ENCODE assay signal across 10 cellular contexts in genomic region chr1:29688477-29689365, GRCh38.
DNase-seq lines count a peak whose midpoint lies in the region; ATAC-seq and TF ChIP-seq lines count a peak whose summit lies in the region.
"Had no signal": no experiment of that assay in that cellular context is flagged by ENCODE, and none has a peak within 500 bp of the region (broad histone marks: within the 10 kb centered on the region; RNA-seq: fewer than 3 reads in every experiment).

No MANE protein-coding gene starts in this region.

- no peaks in the 10 kb centered on the region for H3K79me2 ChIP-seq in SK-N-SH (ENCODE audit: insufficient read depth)

- intact Hi-C loops in IMR-90 (cut with micrococcal nuclease): no loop called here

- H3K14ac ChIP-seq in IMR-90 (replicated peaks; ENCODE audit: low read depth, low read length): peak overlapping the region; percentile 30

- peak overlapping the region; percentile 53 to 93 for H3K27ac ChIP-seq in SK-N-SH (ENCODE audit: low read depth in 2 of 2, low read length in 1 of 2)
- H3K27ac ChIP-seq in IMR-90 (ENCODE audit: insufficient read depth, low read length): peak overlapping the region; percentile 22
- H3K27ac ChIP-seq: 22Rv1 had no signal

- H3K27me3 ChIP-seq in SK-N-SH (ENCODE audit: insufficient read depth) (no peaks in the 10 kb centered on the region), IMR-90 (ENCODE audit: control insufficient read depth, insufficient read depth, low read length) (no peaks in the 10 kb centered on the region)

- POLR2A ChIA-PET in SK-N-SH (lab: Yijun Ruan, JAX): interaction anchor here (0.6 to 1.4 kb wide), 4 partner anchors 15 to 458 kb away, joined by 3 to 4 read pairs (median 3); partner anchors contain the start of gene MECR
- POLR2A ChIA-PET in IMR-90 (lab: Charles Lee; ENCODE audit: unreplicated experiment): no interaction called here

- H3K4ac ChIP-seq in IMR-90 (ENCODE audit: low read depth, low read length): peak overlapping the region; percentile 93

- peaks cover 9% of the 10 kb centered on the region for H3F3A ChIP-seq in SK-N-SH (replicated peaks; ENCODE audit: insufficient read depth)

- dilution Hi-C loops in IMR-90 (cut with HindIII; ENCODE audit: low sequenced_read_pairs, unreplicated experiment): no loop called here

- H2BK5ac ChIP-seq in IMR-90 (ENCODE audit: low read depth, low read length, poor library complexity, severe bottlenecking): peak overlapping the region; percentile 46

- no peak for TF ChIP-seq RAD21 in SK-N-SH (IDR thresholded peaks at IDR 0.05; ENCODE audit: low read length)
- TF ChIP-seq RAD21 in IMR-90 (IDR thresholded peaks at IDR 0.05; ENCODE audit: low read length): no peak

- WGBS in SK-N-SH (ENCODE audit: low lambda C conversion rate): 57% methylated on average over 14 of the region's 14 CpGs
- 100% methylated on average over 1 of the region's 14 CpGs; no CpG with 5 or more reads in 1 of the 2 experiments for WGBS in IMR-90 (ENCODE audit: extremely low coverage in 2 of 2, insufficient read length in 1 of 2), 2 experiments

- H3K79me1 ChIP-seq in IMR-90 (ENCODE audit: low read depth in 1 of 2, low read length in 2 of 2): no peaks in the 10 kb centered on the region

- peak overlapping the region; percentile 91 to 95 for H4K8ac ChIP-seq in IMR-90 (ENCODE audit: low read depth in 2 of 2, low read length in 2 of 2)

- ATAC-seq in SK-N-SH treated with all-trans-retinoic acid at 6 μM for 48 hours (no peak), IMR-90 (ENCODE audit: low read depth) (peak; percentile 82)

- peak overlapping the region; percentile 20 for H3K18ac ChIP-seq in IMR-90 (ENCODE audit: low read depth, low read length)

- TF ChIP-seq CTCF in SK-N-SH (IDR thresholded peaks at IDR 0.05) (no peak), IMR-90 (conservative IDR thresholded peaks at IDR 0.05; ENCODE audit: low read depth, low read length) (no peak), cardiac fibroblast (IDR thresholded peaks at IDR 0.05; ENCODE audit: low read depth, low read length) (no peak)

- H3K36me3 ChIP-seq in SK-N-SH (replicated peaks in 1 of 2; ENCODE audit: control insufficient read depth in 1 of 2, insufficient read depth in 2 of 2, low read length in 1 of 2): no peaks in the 10 kb centered on the region
- H3K36me3 ChIP-seq in IMR-90 (ENCODE audit: control insufficient read depth, insufficient read depth, low read length): no peaks in the 10 kb centered on the region

- peak overlapping the region; percentile 93 for H2AK5ac ChIP-seq in IMR-90 (ENCODE audit: low read depth, low read length)

- in situ Hi-C loops in IMR-90 (cut with MboI; ENCODE audit: low sequenced_read_pairs): no loop called here

- peak overlapping the region; percentile 80 for H3K23ac ChIP-seq in IMR-90 (ENCODE audit: low read depth, low read length)

- CTCF ChIA-PET in SK-N-SH (lab: Yijun Ruan, JAX): interaction anchor here (0.9 to 4.9 kb wide), 19 partner anchors 10 to 692 kb away, joined by 3 to 57 read pairs (median 5); partner anchors contain the start of gene PTPRU
- CTCF ChIA-PET in IMR-90 (lab: Yijun Ruan, JAX): interaction anchor here (1.4 to 3.5 kb wide), 3 partner anchors 10 to 22 kb away, joined by 4 to 15 read pairs (median 8); no protein-coding TSS in a partner anchor

- H2BK120ac ChIP-seq in IMR-90 (ENCODE audit: low read depth, low read length): peak overlapping the region; percentile 91

- no peaks in the 10 kb centered on the region for H3K9me2 ChIP-seq in SK-N-SH

- H3K9me3 ChIP-seq in SK-N-SH: no peaks in the 10 kb centered on the region
- no peaks in the 10 kb centered on the region for H3K9me3 ChIP-seq in IMR-90 (ENCODE audit: control insufficient read depth, insufficient read depth, low read length)

- DNase-seq in SK-N-SH: no peak
- peak; percentile 88 for DNase-seq in IMR-90
- DNase-seq in cardiac fibroblast (ENCODE audit: low read depth in 2 of 2): peak; percentile 59 to 70
- peak; percentile 88 for DNase-seq in non-pigmented ciliary epithelial cell (ENCODE audit: low read depth)
- DNase-seq in SHP77 treated with DMSO at 0.1 percent for 48 hours (lab: John Stamatoyannopoulos, UW): no peak
- no peak for DNase-seq in GF-D8 (lab: John Stamatoyannopoulos, UW)
- DNase-seq in NCI-H345 (lab: John Stamatoyannopoulos, UW): no peak
- DNase-seq: T-helper 9 cell had no signal

- H3K4me2 ChIP-seq in SK-N-SH (peak overlapping the region; percentile 54), IMR-90 (ENCODE audit: low read depth, low read length) (peak overlapping the region; percentile 10)

- H3K4me3 ChIP-seq in SK-N-SH (ENCODE audit: low read depth in 2 of 2, low read length in 1 of 2): no peak overlapping the region
- H3K4me3 ChIP-seq in IMR-90 (ENCODE audit: insufficient read depth, low read depth, low read length): no peak overlapping the region; the same call in 1 of the 2 replicates
- no peak overlapping the region for H3K4me3 ChIP-seq in cardiac fibroblast (replicated peaks in 1 of 2; ENCODE audit: low read depth in 2 of 2, low read length in 2 of 2)

- H2AFZ ChIP-seq in SK-N-SH (ENCODE audit: low read depth): peak overlapping the region; percentile 60
- H2AFZ ChIP-seq in IMR-90 (replicated peaks; ENCODE audit: low read length, poor library complexity): peak overlapping the region; percentile 87

- H3K56ac ChIP-seq in IMR-90 (ENCODE audit: extremely low read depth, insufficient read depth, low read length): peak overlapping the region; percentile 59

- TF ChIP-seq EP300 in SK-N-SH (IDR thresholded peaks at IDR 0.05; ENCODE audit: borderline replicate concordance in 1 of 2, low read depth in 1 of 2, low read length in 1 of 2): no peak

- peak overlapping the region; percentile 50; the same call in 1 of the 2 replicates for H3K9ac ChIP-seq in SK-N-SH
- peak overlapping the region; percentile 0; the same call in 1 of the 2 replicates for H3K9ac ChIP-seq in IMR-90 (ENCODE audit: low read depth, low read length)

- H2BK15ac ChIP-seq in IMR-90 (ENCODE audit: low read depth, low read length): peak overlapping the region; percentile 78; the same call in 2 of the 3 replicates

- no peak for TF ChIP-seq POLR2A in IMR-90 (IDR thresholded peaks at IDR 0.05; ENCODE audit: low read depth, low read length)

- peak overlapping the region; percentile 94 for H2BK20ac ChIP-seq in IMR-90 (ENCODE audit: low read depth, low read length)

- 0 out of 2 replicates have a peak, but pooled peaks cover 13% of the 10 kb centered on the region for H3K9me1 ChIP-seq in IMR-90 (ENCODE audit: insufficient read depth, low read length)

- H4K91ac ChIP-seq in IMR-90 (ENCODE audit: insufficient read depth, low read depth, low read length): peak overlapping the region; percentile 89

- H4K20me1 ChIP-seq in SK-N-SH (ENCODE audit: insufficient read depth) (no peaks in the 10 kb centered on the region), IMR-90 (ENCODE audit: insufficient read depth, low read length) (no peaks in the 10 kb centered on the region)

- H3K4me1 ChIP-seq in SK-N-SH (ENCODE audit: control insufficient read depth in 1 of 2, insufficient read depth in 2 of 2, low read depth in 1 of 2, low read length in 1 of 2): peaks cover 13 to 74% of the 10 kb centered on the region in 2 experiments
- peaks cover 9% of the 10 kb centered on the region for H3K4me1 ChIP-seq in IMR-90 (ENCODE audit: control insufficient read depth, insufficient read depth, low read length)

- H2AK9ac ChIP-seq in IMR-90 (replicated peaks; ENCODE audit: low read depth, low read length, poor library complexity): peak overlapping the region; percentile 97

- no TSS peak for BruUV-seq in IMR-90 (replicated peaks; lab: Mats Ljungman, UMichigan)

- H4K5ac ChIP-seq in IMR-90 (ENCODE audit: low read depth, low read length): peak overlapping the region; percentile 1

TF ChIP-seq in SK-N-SH, 30 proteins besides CTCF, POLR2A, EP300 and RAD21 (continues in another document):
- TF ChIP-seq GABPA (IDR thresholded peaks at IDR 0.05; ENCODE audit: low read depth) (no peak), ELF1 (IDR thresholded peaks at IDR 0.05) (no peak)
- TF ChIP-seq, protein P1, sequence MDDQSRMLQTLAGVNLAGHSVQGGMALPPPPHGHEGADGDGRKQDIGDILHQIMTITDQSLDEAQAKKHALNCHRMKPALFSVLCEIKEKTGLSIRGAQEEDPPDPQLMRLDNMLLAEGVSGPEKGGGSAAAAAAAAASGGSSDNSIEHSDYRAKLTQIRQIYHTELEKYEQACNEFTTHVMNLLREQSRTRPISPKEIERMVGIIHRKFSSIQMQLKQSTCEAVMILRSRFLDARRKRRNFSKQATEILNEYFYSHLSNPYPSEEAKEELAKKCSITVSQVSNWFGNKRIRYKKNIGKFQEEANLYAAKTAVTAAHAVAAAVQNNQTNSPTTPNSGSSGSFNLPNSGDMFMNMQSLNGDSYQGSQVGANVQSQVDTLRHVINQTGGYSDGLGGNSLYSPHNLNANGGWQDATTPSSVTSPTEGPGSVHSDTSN (IDR thresholded peaks at IDR 0.05): peak; percentile 37; the same call in 1 of the 2 replicates

TF ChIP-seq in SK-N-SH treated with all-trans-retinoic acid at 6 μM for 48 hours, 23 proteins besides CTCF, POLR2A, EP300 and RAD21 (continues in another document):
- no peak for TF ChIP-seq CSDC2 (CRISPR knock-in tag; IDR thresholded peaks at IDR 0.05)
- no peak for TF ChIP-seq TOX (CRISPR knock-in tag; IDR thresholded peaks at IDR 0.05; ENCODE audit: borderline replicate concordance)
- TF ChIP-seq ZFP30 (CRISPR knock-in tag; IDR thresholded peaks at IDR 0.05): no peak

TF ChIP-seq in IMR-90, 13 proteins besides CTCF, POLR2A, EP300 and RAD21 (continues in another document):
- TF ChIP-seq, protein P2, sequence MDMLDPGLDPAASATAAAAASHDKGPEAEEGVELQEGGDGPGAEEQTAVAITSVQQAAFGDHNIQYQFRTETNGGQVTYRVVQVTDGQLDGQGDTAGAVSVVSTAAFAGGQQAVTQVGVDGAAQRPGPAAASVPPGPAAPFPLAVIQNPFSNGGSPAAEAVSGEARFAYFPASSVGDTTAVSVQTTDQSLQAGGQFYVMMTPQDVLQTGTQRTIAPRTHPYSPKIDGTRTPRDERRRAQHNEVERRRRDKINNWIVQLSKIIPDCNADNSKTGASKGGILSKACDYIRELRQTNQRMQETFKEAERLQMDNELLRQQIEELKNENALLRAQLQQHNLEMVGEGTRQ (IDR thresholded peaks at IDR 0.05; ENCODE audit: low read depth, low read length): no peak
- TF ChIP-seq CEBPB (IDR thresholded peaks at IDR 0.05; ENCODE audit: low read depth, low read length): 0 out of 2 replicates have a peak, but pooled peaks have one; percentile 17
- TF ChIP-seq MXI1 (IDR thresholded peaks at IDR 0.05; ENCODE audit: borderline replicate concordance, low read depth, low read length): no peak
- TF ChIP-seq MAZ (IDR thresholded peaks at IDR 0.05; ENCODE audit: borderline replicate concordance, low read depth, low read length): peak; percentile 77
- peak; percentile 32; the same call in 1 of the 2 replicates for TF ChIP-seq MAFK (IDR thresholded peaks at IDR 0.05; ENCODE audit: low read depth, low read length)
- TF ChIP-seq FOS (IDR thresholded peaks at IDR 0.05; ENCODE audit: low read depth, low read length): peak; percentile 75

Comparison
In these comparisons a context has a peak if more than half of its experiments do, and no peak if none do; other contexts are left out.
1. DNase-seq: peak in IMR-90 (single experiment), cardiac fibroblast (2 of 2) and non-pigmented ciliary epithelial cell (single experiment); none in SK-N-SH (single experiment), SHP77 treated with DMSO at 0.1 percent for 48 hours (single experiment), GF-D8 (single experiment) and NCI-H345 (single experiment).